22 cellular contexts compared by ENCODE assay signal in the genomic region with DNA sequence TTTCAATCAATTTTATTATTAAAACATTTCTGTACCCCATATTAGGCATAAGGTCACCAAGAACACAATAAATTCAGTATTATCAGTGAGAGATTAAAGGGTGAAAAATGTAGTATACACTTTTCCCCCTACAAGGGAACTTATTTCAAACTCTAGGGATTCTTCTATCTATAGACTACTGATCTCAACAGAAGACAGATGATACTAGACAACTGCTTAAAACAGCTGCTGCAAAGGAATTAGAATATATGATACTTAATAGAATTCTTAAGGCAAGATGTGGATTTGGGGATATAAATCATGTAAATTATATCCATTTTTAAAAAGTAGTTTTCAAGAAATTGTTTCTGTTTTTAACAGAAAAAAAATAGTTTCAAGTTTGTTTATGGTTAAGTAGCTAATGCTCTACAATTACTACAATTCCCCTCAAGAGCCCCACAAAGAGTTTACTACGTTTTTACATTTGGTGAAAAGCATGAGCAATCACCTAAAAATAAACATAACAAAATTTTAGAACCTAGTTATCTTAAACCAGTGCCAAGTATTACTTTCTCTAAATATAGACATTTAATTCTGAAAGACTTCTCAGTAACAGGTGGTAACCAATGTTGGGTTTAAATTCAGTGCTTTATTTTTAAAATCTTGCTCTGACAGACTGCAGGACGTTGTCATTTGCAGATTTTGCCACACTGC. TPM values are rescaled to one million over a fixed set of nuclear protein-coding genes. Genes with fewer than 3 reads are reported as not detected.
DNase-seq lines count a peak whose midpoint lies in the region; ATAC-seq and TF ChIP-seq lines count a peak whose summit lies in the region.
"Had no signal": no experiment of that assay in that cellular context is flagged by ENCODE, and none has a peak within 500 bp of the region (broad histone marks: within the 10 kb centered on the region; RNA-seq: fewer than 3 reads in every experiment).

No MANE protein-coding gene starts in this region.

- H3K4me1 ChIP-seq in Karpas-422 (ENCODE audit: low read length) (peaks cover 63% of the 10 kb centered on the region), SJCRH30 (peaks cover 12% of the 10 kb centered on the region), BE2C (no peaks in the 10 kb centered on the region; the same call in 1 of the 2 replicates)

- H3K9me3 ChIP-seq in Karpas-422 (ENCODE audit: low read length) (no peaks in the 10 kb centered on the region), SJCRH30 (replicated peaks) (no peaks in the 10 kb centered on the region), BE2C (no peaks in the 10 kb centered on the region)

- in situ Hi-C loops in brain microvascular endothelial cell (cut with HindIII; ENCODE audit: low pct_ligation_motif_present, low sequenced_read_pairs) = no loop called here

- H3K27ac ChIP-seq in Karpas-422 (ENCODE audit: low read length) (peak overlapping the region; percentile 52), SJCRH30 (peak overlapping the region; percentile 47), brain microvascular endothelial cell (no peak overlapping the region)
- H3K27ac ChIP-seq: KMS-11 had no signal

- H3K36me3 ChIP-seq in Karpas-422 (ENCODE audit: insufficient read depth, low read length) = no peaks in the 10 kb centered on the region
- no peaks in the 10 kb centered on the region for H3K36me3 ChIP-seq in SJCRH30
- no peaks in the 10 kb centered on the region for H3K36me3 ChIP-seq in brain microvascular endothelial cell (replicated peaks)
- H3K36me3 ChIP-seq in BE2C = no peaks in the 10 kb centered on the region

- DNase-seq in Karpas-422 = no peak
- DNase-seq in SJCRH30 = peak in 1 of 2 experiments; percentile 11
- DNase-seq in myocyte (ENCODE audit: low read depth) = peak; percentile 70
- DNase-seq in brain microvascular endothelial cell = no peak
- DNase-seq in BE2C = no peak
- no peak for DNase-seq in NCI-H187 (lab: John Stamatoyannopoulos, UW)
- DNase-seq: Calu3, DND-41, H9, HFFc6, MV-4-11, NCI-H1105, NCI-H1436 treated with DMSO at 0.1 percent for 48 hours, NCI-H2029, NCI-H526 treated with DMSO at 0.1 percent for 48 hours, OCI-M1, T-cell had no signal

- no peak overlapping the region for H2AFZ ChIP-seq in Karpas-422 (ENCODE audit: low read length)
- H2AFZ ChIP-seq: GM23338 had no signal

- no peaks in the 10 kb centered on the region for H4K20me1 ChIP-seq in Karpas-422 (ENCODE audit: insufficient read depth, low read depth, low read length)

- no peaks in the 10 kb centered on the region for H3K27me3 ChIP-seq in Karpas-422 (ENCODE audit: low read length)
- no peaks in the 10 kb centered on the region for H3K27me3 ChIP-seq in SJCRH30
- no peaks in the 10 kb centered on the region for H3K27me3 ChIP-seq in brain microvascular endothelial cell (replicated peaks)
- H3K27me3 ChIP-seq in BE2C = no peaks in the 10 kb centered on the region

- TF ChIP-seq CTCF in brain microvascular endothelial cell (IDR thresholded peaks at IDR 0.05; ENCODE audit: low read depth, low read length, missing control alignments) = no peak
- no peak for TF ChIP-seq CTCF in BE2C (IDR thresholded peaks at IDR 0.05; ENCODE audit: low read depth, low read length)

- no peak for ATAC-seq in HG03469 (IDR thresholded peaks at IDR 0.05; ENCODE audit: unreplicated experiment)
- ATAC-seq: GM23338, SK-N-SH treated with all-trans-retinoic acid at 6 μM for 48 hours, T-cell had no signal

- H3K4me3 ChIP-seq in Karpas-422 (ENCODE audit: low read length) = no peak overlapping the region
- no peak overlapping the region for H3K4me3 ChIP-seq in SJCRH30
- H3K4me3 ChIP-seq in brain microvascular endothelial cell (ENCODE audit: low read depth, low read length) = no peak overlapping the region
- H3K4me3 ChIP-seq in BE2C (ENCODE audit: low read depth, low read length) = no peak overlapping the region
- H3K4me3 ChIP-seq: GM23338 had no signal

- H3K79me2 ChIP-seq in Karpas-422 (ENCODE audit: low read length) = peaks cover 98% of the 10 kb centered on the region

- H3K9ac ChIP-seq in Karpas-422 (ENCODE audit: low read length) = no peak overlapping the region
- H3K9ac ChIP-seq: KMS-11 had no signal

- H3K4me2 ChIP-seq in Karpas-422 (ENCODE audit: low read depth, low read length, poor library complexity, severe bottlenecking) = peak overlapping the region; percentile 43
- H3K4me2 ChIP-seq: GM23338, KMS-11 had no signal

- H3K9me2 ChIP-seq in Karpas-422 (replicated peaks; ENCODE audit: insufficient read depth, low read length) = no peaks in the 10 kb centered on the region

RNA-seq across cellular contexts. Expression of gene KIF24, which starts 6.0 kb away (rescaled TPM):
- 6.5 and 7.0 TPM in 2 replicates for total RNA-seq in Karpas-422 (2014; rRNA removed; shearing (Covaris generic); ENCODE audit: low replicate concordance)
- 5.9 and 6.8 TPM in 2 replicates for total RNA-seq in SJCRH30 (2014; rRNA removed; shearing (Covaris generic))
- total RNA-seq in myocyte = 2.0 and 2.1 TPM in 2 replicates
- polyA plus RNA-seq in myocyte (2012) = 1.1 TPM
- 0.37 TPM for polyA plus RNA-seq in BE2C (2012; ENCODE audit: insufficient read depth, insufficient read length, low read depth)
- polyA plus RNA-seq: IgD-negative memory B cell had no signal

RNA-seq across cellular contexts. Expression of gene NUDT2, which starts 6.3 kb away (rescaled TPM):
- 10.4 and 14.2 TPM in 2 replicates for total RNA-seq in Karpas-422 (2014; rRNA removed; shearing (Covaris generic); ENCODE audit: low replicate concordance)
- total RNA-seq in SJCRH30 (2014; rRNA removed; shearing (Covaris generic)) = 9.4 TPM in 2 replicates
- total RNA-seq in myocyte = 28.3 and 28.4 TPM in 2 replicates
- 38.4 TPM for polyA plus RNA-seq in myocyte (2012)
- polyA plus RNA-seq in BE2C (2012; ENCODE audit: insufficient read depth, insufficient read length, low read depth) = 7.3 TPM

RNA-seq across cellular contexts. Expression of gene MYORG, which starts 53.7 kb away (rescaled TPM):
- total RNA-seq in Karpas-422 (2014; rRNA removed; shearing (Covaris generic); ENCODE audit: low replicate concordance) = 0.45 and 1.7 TPM in 2 replicates
- total RNA-seq in SJCRH30 (2014; rRNA removed; shearing (Covaris generic)) = 1.7 and 1.8 TPM in 2 replicates
- 2.6 and 7.6 TPM in 2 replicates for total RNA-seq in myocyte
- 3.5 TPM for polyA plus RNA-seq in myocyte (2012)
- polyA plus RNA-seq in BE2C (2012; ENCODE audit: insufficient read depth, insufficient read length, low read depth) = 0.63 TPM
